8 cellular contexts compared by ENCODE assay signal in genomic region chr14:35292051-35292769, GRCh38. TPM values are rescaled to one million over a fixed set of nuclear protein-coding genes. Genes with fewer than 3 reads are reported as not detected.
DNase-seq lines count a peak whose midpoint lies in the region; ATAC-seq and TF ChIP-seq lines count a peak whose summit lies in the region.

PSMA6 (plus strand) TSS chr14:35292382; CDS start chr14:35292477, 95 bp downstream.

- CTCF ChIA-PET in PC-3 (lab: Charles Lee): interaction anchor here (0.5 to 0.9 kb wide), 4 partner anchors 73 to 252 kb away, joined by 3 read pairs; no protein-coding TSS in a partner anchor

- TF ChIP-seq CTCF in PC-3 (conservative IDR thresholded peaks at IDR 0.05; ENCODE audit: low read depth, low read length) (no peak), epithelial cell of esophagus (IDR thresholded peaks at IDR 0.05; ENCODE audit: insufficient read depth, low read depth, low read length, missing control alignments) (no peak), mucosa of descending colon (IDR thresholded peaks at IDR 0.05) (no peak)

- H3K27ac ChIP-seq in PC-3 (ENCODE audit: low read length): peak within 1 kb of the TSS; percentile 74

- H3K4me1 ChIP-seq in PC-3 (ENCODE audit: insufficient read depth, low read length): peaks cover 9% of the 10 kb centered on the region; the same call in 1 of the 2 replicates
- peaks cover 28% of the 10 kb centered on the region for H3K4me1 ChIP-seq in mucosa of descending colon (ENCODE audit: low read depth)

- H3K27me3 ChIP-seq in PC-3 (ENCODE audit: low read length): no peaks in the 10 kb centered on the region

- peak within 1 kb of the TSS; percentile 90 for H3K4me3 ChIP-seq in PC-3 (ENCODE audit: low read length)
- peak within 1 kb of the TSS; percentile 86 for H3K4me3 ChIP-seq in epithelial cell of esophagus (ENCODE audit: low read length)
- H3K4me3 ChIP-seq in mucosa of descending colon: peak within 1 kb of the TSS; percentile 72

- ATAC-seq in GM21576 (IDR thresholded peaks at IDR 0.05; ENCODE audit: unreplicated experiment): peak; percentile 80
- peak; percentile 93 for ATAC-seq in PC-3
- peak; percentile 98 for ATAC-seq in mucosa of descending colon

- POLR2A ChIA-PET in PC-3 (lab: Charles Lee; ENCODE audit: unreplicated experiment): interaction anchor here (0.5 to 1.8 kb wide), 17 partner anchors 9 to 963 kb away, joined by 3 to 143 read pairs (median 8); partner anchors contain the start of genes NFKBIA and PPP2R3C

- no peaks in the 10 kb centered on the region for H3F3A ChIP-seq in PC-3 (ENCODE audit: low read length, unreplicated experiment)

- H3K9me3 ChIP-seq in PC-3 (ENCODE audit: low read length) (no peaks in the 10 kb centered on the region), mucosa of descending colon (no peaks in the 10 kb centered on the region)

- H2AFZ ChIP-seq in PC-3 (ENCODE audit: low read length): peak within 1 kb of the TSS; percentile 92

- H3K9ac ChIP-seq in PC-3 (ENCODE audit: low read length): peak within 1 kb of the TSS; percentile 97

- peak; percentile 97 for DNase-seq in DMS114 treated with DMSO at 0.1 percent for 48 hours (lab: John Stamatoyannopoulos, UW; ENCODE audit: unreplicated experiment)
- peak; percentile 100 for DNase-seq in PC-3
- DNase-seq in activated T-cell treated with anti-CD3 and anti-CD28 coated beads for 48 hours (ENCODE audit: low read depth): peak; percentile 100
- DNase-seq in epithelial cell of esophagus (ENCODE audit: low read depth): peak; percentile 99
- DNase-seq in mucosa of descending colon: peak; percentile 99 to 100 (median 99)
- DNase-seq in stimulated activated CD8-positive, alpha-beta memory T cell treated with anti-CD3 and anti-CD28 coated beads, Interleukin-4, amount 100 ng/mL, for 24 hours (ENCODE audit: low read depth): peak; percentile 99

- no peaks in the 10 kb centered on the region for H3K9me2 ChIP-seq in PC-3 (replicated peaks; ENCODE audit: low read length)

- H3K79me2 ChIP-seq in PC-3 (ENCODE audit: low read length): peaks cover 50% of the 10 kb centered on the region

- BruUV-seq in PC-3 (replicated peaks; lab: Mats Ljungman, UMichigan): TSS peak; percentile 76

- no peak for TF ChIP-seq EP300 in Ishikawa (IDR thresholded peaks at IDR 0.05; ENCODE audit: borderline replicate concordance)

- H3K4me2 ChIP-seq in PC-3 (ENCODE audit: low read length): peak within 1 kb of the TSS; percentile 93

- intact Hi-C loops in PC-3 (cut with micrococcal nuclease): loop anchor here (1.0 to 5.0 kb wide), 5 partner anchors 41 to 130 kb away; no protein-coding TSS in a partner anchor
- intact Hi-C loops in mucosa of descending colon (cut with DNase I, micrococcal nuclease): loop anchor here in 1 of 2 donors (5.0 kb wide), 1 partner anchor 110 kb away; the partner anchor contains the start of gene NFKBIA

- peaks cover 6% of the 10 kb centered on the region for H3K36me3 ChIP-seq in PC-3 (ENCODE audit: low read depth, low read length)
- H3K36me3 ChIP-seq in mucosa of descending colon (ENCODE audit: low read depth): no peaks in the 10 kb centered on the region

- no peak; the same call in 1 of the 2 replicates for TF ChIP-seq RAD21 in Ishikawa (IDR thresholded peaks at IDR 0.05; ENCODE audit: low read depth)

- H4K20me1 ChIP-seq in PC-3 (ENCODE audit: low read length): peaks cover 34% of the 10 kb centered on the region

TF ChIP-seq in Ishikawa, 13 proteins besides CTCF, POLR2A, EP300 and RAD21:
- no peak for TF ChIP-seq CREB1 (IDR thresholded peaks at IDR 0.05; ENCODE audit: low read depth)
- TF ChIP-seq, protein P1, sequence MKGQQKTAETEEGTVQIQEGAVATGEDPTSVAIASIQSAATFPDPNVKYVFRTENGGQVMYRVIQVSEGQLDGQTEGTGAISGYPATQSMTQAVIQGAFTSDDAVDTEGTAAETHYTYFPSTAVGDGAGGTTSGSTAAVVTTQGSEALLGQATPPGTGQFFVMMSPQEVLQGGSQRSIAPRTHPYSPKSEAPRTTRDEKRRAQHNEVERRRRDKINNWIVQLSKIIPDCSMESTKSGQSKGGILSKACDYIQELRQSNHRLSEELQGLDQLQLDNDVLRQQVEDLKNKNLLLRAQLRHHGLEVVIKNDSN (IDR thresholded peaks at IDR 0.05): no peak
- 0 out of 2 replicates have a peak, but pooled peaks have one; percentile 28 for TF ChIP-seq TCF12 (IDR thresholded peaks at IDR 0.05; ENCODE audit: low read depth)
- no peak for TF ChIP-seq CEBPB (IDR thresholded peaks at IDR 0.05)
- TF ChIP-seq NFIC (IDR thresholded peaks at IDR 0.05): no peak
- 0 out of 2 replicates have a peak, but pooled peaks have one; percentile 11 for TF ChIP-seq YY1 (IDR thresholded peaks at IDR 0.05; ENCODE audit: low read depth)
- 0 out of 2 replicates have a peak, but pooled peaks have one; percentile 29 for TF ChIP-seq EGR1 (IDR thresholded peaks at IDR 0.05)
- no peak for TF ChIP-seq REST (IDR thresholded peaks at IDR 0.05; ENCODE audit: low read depth)
- TF ChIP-seq, protein P2, sequence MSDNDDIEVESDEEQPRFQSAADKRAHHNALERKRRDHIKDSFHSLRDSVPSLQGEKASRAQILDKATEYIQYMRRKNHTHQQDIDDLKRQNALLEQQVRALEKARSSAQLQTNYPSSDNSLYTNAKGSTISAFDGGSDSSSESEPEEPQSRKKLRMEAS (IDR thresholded peaks at IDR 0.05): peak; percentile 78; the same call in 1 of the 2 replicates
- no peak; the same call in 1 of the 2 replicates for TF ChIP-seq FOXM1 (IDR thresholded peaks at IDR 0.05; ENCODE audit: borderline replicate concordance, low read depth)
- TF ChIP-seq ZBTB7A (IDR thresholded peaks at IDR 0.05; ENCODE audit: low read depth): no peak
- peak; percentile 75 for TF ChIP-seq TAF1 (IDR thresholded peaks at IDR 0.05; ENCODE audit: low read depth)

RNA-seq across cellular contexts. Expression of gene PSMA6, which starts in this region (rescaled TPM):
- total RNA-seq in PC-3 (2014; rRNA removed): 307 and 308 TPM in 2 replicates
- 100 to 1,000 TPM; 130 to 183 (median 159) TPM for total RNA-seq in mucosa of descending colon

Comparison
In these comparisons a context has a peak if more than half of its experiments do, and no peak if none do; other contexts are left out.
1. Peak in every context shown above with its lines: DNase-seq, ATAC-seq, H3K4me3 ChIP-seq and H3K27ac ChIP-seq.